Comparison of ENCODE assay signal across 27 cellular contexts in genomic region chr20:30937790-30938189, GRCh38.
"Had no signal": no experiment of that assay in that cellular context is flagged by ENCODE, and none has a peak within 500 bp of the region (broad histone marks: within the 10 kb centered on the region; RNA-seq: fewer than 3 reads in every experiment).

No MANE protein-coding gene starts in this region.

- FAIRE-seq: urothelium cell line had no signal

- ATAC-seq: stimulated activated effector memory CD8-positive, alpha-beta T cell treated with anti-CD3 and anti-CD28 coated beads, Interleukin-12 subunit alpha, Interleukin-12 subunit beta, amount 100 ng/mL, for 72 hours; stimulated activated memory B cell treated with anti-CD40 and anti-IgM and Interleukin-4, amounts not matched to agents 10 μg/mL and 1 μg/mL and 100 μg/mL, for 72 hours; stimulated activated naive B cell treated with anti-CD40 and anti-IgM and Interleukin-4, amounts not matched to agents 10 μg/mL and 1 μg/mL and 100 μg/mL, for 72 hours; stimulated activated naive CD8-positive, alpha-beta T cell treated with anti-CD3 and anti-CD28 coated beads, Interleukin-15, amount 100 ng/mL, for 72 hours; stimulated activated naive CD8-positive, alpha-beta T cell treated with anti-CD3 and anti-CD28 coated beads, Interleukin-15, Interleukin-2, amounts not matched to agents 100 U/mL and 50 U/mL, for 24 hours; upper lobe of right lung had no signal

- H3K4me3 ChIP-seq: stomach, suprapubic skin, testis, thoracic aorta, thyroid gland, tibial artery, tibial nerve, transverse colon, upper lobe of left lung, upper lobe of right lung, uterus, vagina had no signal

- DNase-seq: stimulated activated CD4-positive, alpha-beta T cell treated with anti-CD3 and anti-CD28 coated beads, Interleukin-2, amount 100 ng/mL, for 48 hours; stimulated activated CD4-positive, alpha-beta T cell treated with anti-CD3 and anti-CD28 coated beads, Interleukin-4, amount 100 ng/mL, for 1 hour; stimulated activated CD4-positive, alpha-beta T cell treated with anti-CD3 and anti-CD28 coated beads, Interleukin-4, amount 100 ng/mL, for 24 hours; stimulated activated CD4-positive, alpha-beta T cell treated with anti-CD3 and anti-CD28 coated beads, Interleukin-4, amount 100 ng/mL, for 4 hours; stimulated activated CD8-positive, alpha-beta memory T cell treated with anti-CD3 and anti-CD28 coated beads, Interleukin-4, amount 100 ng/mL, for 48 hours; stimulated activated naive B cell treated with anti-CD40 and anti-IgM and Interleukin-4, amounts not matched to agents 10 μg/mL and 1 μg/mL and 100 μg/mL, for 72 hours; stimulated activated naive CD4-positive, alpha-beta T cell; stimulated activated naive CD4-positive, alpha-beta T cell treated with Interleukin-2 at 50 U/mL for 16 hours; stimulated activated naive CD8-positive, alpha-beta T cell treated with anti-CD3 and anti-CD28 coated beads, Interleukin-15, amount 100 ng/mL, for 72 hours; stimulated activated naive CD8-positive, alpha-beta T cell treated with anti-CD3 and anti-CD28 coated beads, Interleukin-15, Interleukin-2, amounts not matched to agents 100 U/mL and 50 U/mL, for 24 hours; stomach; substantia nigra; testis; thyroid gland; tibial artery; transverse colon; trophoblast cell; upper lobe of left lung; upper lobe of right lung; uterus had no signal

- H3K9me3 ChIP-seq: testis, thoracic aorta, thyroid gland, uterus, vagina had no signal

- H3K27me3 ChIP-seq: stomach, suprapubic skin, testis, thyroid gland, tibial artery, tibial nerve, transverse colon, upper lobe of left lung, upper lobe of right lung, uterus, vagina had no signal

- H3K27ac ChIP-seq: stomach, suprapubic skin, testis, thoracic aorta, thyroid gland, tibial artery, tibial nerve, transverse colon, upper lobe of left lung, upper lobe of right lung, uterus, vagina had no signal

- H3K4me1 ChIP-seq: stomach, suprapubic skin, testis, thyroid gland, tibial artery, tibial nerve, transverse colon, upper lobe of left lung, upper lobe of right lung, uterus, vagina had no signal

- H3K36me3 ChIP-seq: stomach, suprapubic skin, thoracic aorta, thyroid gland, tibial artery, tibial nerve, transverse colon, upper lobe of left lung, upper lobe of right lung, uterus, vagina had no signal
